1 cellular context compared by ENCODE assay signal in genomic region chr22:19723165-19723989, GRCh38.
TF ChIP-seq lines count a peak whose summit lies in the region.

GP1BB (plus strand) TSS chr22:19723539; CDS start chr22:19723570, 31 bp downstream.

TF ChIP-seq in K562, 482 proteins besides CTCF, POLR2A, EP300 and RAD21 (continued from another document and continues in another):
- peak in 1 of 2 experiments; percentile 100; a peak in 2 of 4 replicates for TF ChIP-seq ZMIZ1 (IDR thresholded peaks at IDR 0.05; ENCODE audit: low read depth in 2 of 2, low read length in 2 of 2)
- TF ChIP-seq RBFOX2 (IDR thresholded peaks at IDR 0.05; ENCODE audit: low read depth, low read length) = peak; percentile 92
- TF ChIP-seq HDAC8 (tag; IDR thresholded peaks at IDR 0.05) = peak; percentile 33; the same call in 1 of the 2 replicates
- TF ChIP-seq ETS2 (tag; IDR thresholded peaks at IDR 0.05; ENCODE audit: borderline replicate concordance, poor library complexity, severe bottlenecking) = no peak
- no peak for TF ChIP-seq NR2C2 (CRISPR knock-in tag; IDR thresholded peaks at IDR 0.05)
- TF ChIP-seq NR2C2 (tag; IDR thresholded peaks at IDR 0.05) = no peak
- TF ChIP-seq ETS1 (conservative IDR thresholded peaks at IDR 0.05; ENCODE audit: control insufficient read depth, low read depth, low read length) = no peak
- TF ChIP-seq LARP7 (IDR thresholded peaks at IDR 0.05) = peak; percentile 87
- no peak for TF ChIP-seq ZNF140 (CRISPR knock-in tag; IDR thresholded peaks at IDR 0.05)
- peak; percentile 95 to 99 for TF ChIP-seq TRIM24 (IDR thresholded peaks at IDR 0.05)
- no peak for TF ChIP-seq MED1 (CRISPR knock-in tag; IDR thresholded peaks at IDR 0.05; ENCODE audit: borderline replicate concordance)
- no peak for TF ChIP-seq LEF1 (IDR thresholded peaks at IDR 0.05)
- no peak for TF ChIP-seq NFYB (IDR thresholded peaks at IDR 0.05; ENCODE audit: extremely low read depth, insufficient read length)
- no peak for TF ChIP-seq TCF3 (CRISPR knock-in tag; IDR thresholded peaks at IDR 0.05)
- no peak for TF ChIP-seq GTF2E2 (tag; IDR thresholded peaks at IDR 0.05)
- peak; percentile 99 for TF ChIP-seq SUPT5H (IDR thresholded peaks at IDR 0.05)
- no peak for TF ChIP-seq ATF1 (CRISPR knock-in tag; IDR thresholded peaks at IDR 0.05)
- peak; percentile 96 for TF ChIP-seq ATF1 (tag; IDR thresholded peaks at IDR 0.05)
- no peak for TF ChIP-seq ZNF75A (CRISPR knock-in tag; IDR thresholded peaks at IDR 0.05)
- no peak for TF ChIP-seq ZNF212 (CRISPR knock-in tag; IDR thresholded peaks at IDR 0.05)
- no peak for TF ChIP-seq SMAD4 (CRISPR knock-in tag; conservative IDR thresholded peaks at IDR 0.05)
- TF ChIP-seq PCBP1 (IDR thresholded peaks at IDR 0.05; ENCODE audit: low read depth, low read length, poor library complexity, severe bottlenecking) = no peak
- peak in 1 of 2 experiments; percentile 100; a peak in 2 of 4 replicates for TF ChIP-seq HDAC1 (IDR thresholded peaks at IDR 0.05)
- TF ChIP-seq ADNP (tag; IDR thresholded peaks at IDR 0.05) = no peak
- 0 out of 2 replicates have a peak, but pooled peaks have one; percentile 4 for TF ChIP-seq SREBF1 (IDR thresholded peaks at IDR 0.05; ENCODE audit: borderline replicate concordance, low read depth, low read length)
- TF ChIP-seq GATA2 (CRISPR knock-in tag; IDR thresholded peaks at IDR 0.05) = no peak
- no peak for TF ChIP-seq CTBP1 (IDR thresholded peaks at IDR 0.05; ENCODE audit: borderline replicate concordance)
- TF ChIP-seq NUFIP1 (IDR thresholded peaks at IDR 0.05; ENCODE audit: partially characterized antibody) = peak; percentile 98
- no peak for TF ChIP-seq RBM17 (IDR thresholded peaks at IDR 0.05; ENCODE audit: borderline replicate concordance, low read depth, low read length)
- TF ChIP-seq ATF7 (IDR thresholded peaks at IDR 0.05) = no peak
- no peak for TF ChIP-seq MCM2 (IDR thresholded peaks at IDR 0.05; ENCODE audit: low read depth)
- no peak for TF ChIP-seq RERE (CRISPR knock-in tag; IDR thresholded peaks at IDR 0.05; ENCODE audit: borderline replicate concordance)
- TF ChIP-seq GABPB2 (CRISPR knock-in tag; conservative IDR thresholded peaks at IDR 0.05) = peak; percentile 91
- no peak for TF ChIP-seq HES1 (IDR thresholded peaks at IDR 0.05; ENCODE audit: low read depth)
- peak; percentile 100 for TF ChIP-seq HDAC2 (IDR thresholded peaks at IDR 0.05)
- no peak for TF ChIP-seq SNIP1 (IDR thresholded peaks at IDR 0.05; ENCODE audit: low read depth)
- TF ChIP-seq ZBTB9 (CRISPR knock-in tag; IDR thresholded peaks at IDR 0.05) = no peak
- TF ChIP-seq ESRRA (IDR thresholded peaks at IDR 0.05; ENCODE audit: borderline replicate concordance, low read depth) = no peak
- TF ChIP-seq PTBP1 (IDR thresholded peaks at IDR 0.05; ENCODE audit: low read depth, low read length) = no peak; the same call in 1 of the 2 replicates
- TF ChIP-seq CBFA2T3 (IDR thresholded peaks at IDR 0.05) = peak; percentile 100
- TF ChIP-seq ZFPM2 (CRISPR knock-in tag; IDR thresholded peaks at IDR 0.05) = peak; percentile 92
- no peak for TF ChIP-seq CREB5 (CRISPR knock-in tag; IDR thresholded peaks at IDR 0.05)
- TF ChIP-seq DEAF1 (CRISPR knock-in tag; IDR thresholded peaks at IDR 0.05) = no peak
- peak; percentile 66 for TF ChIP-seq CHD2 (IDR thresholded peaks at IDR 0.05; ENCODE audit: low read depth, low read length)
- peak in 1 of 2 experiments; percentile 81; a peak in 1 of 4 replicates for TF ChIP-seq ETV6 (IDR thresholded peaks at IDR 0.05; ENCODE audit: borderline replicate concordance in 1 of 2, low read depth in 2 of 2, low read length in 1 of 2)
- TF ChIP-seq ETV6 (CRISPR knock-in tag; IDR thresholded peaks at IDR 0.05; ENCODE audit: borderline replicate concordance) = no peak
- TF ChIP-seq CUX1 (CRISPR knock-in tag; IDR thresholded peaks at IDR 0.05) = no peak
- peak; percentile 97 for TF ChIP-seq PHF20 (IDR thresholded peaks at IDR 0.05; ENCODE audit: partially characterized antibody)
- no peak for TF ChIP-seq ZNF184 (CRISPR knock-in tag; IDR thresholded peaks at IDR 0.05)
- no peak for TF ChIP-seq ZEB2 (IDR thresholded peaks at IDR 0.05)
